ENCODE assay signal across 17 cellular contexts in the genomic region with DNA sequence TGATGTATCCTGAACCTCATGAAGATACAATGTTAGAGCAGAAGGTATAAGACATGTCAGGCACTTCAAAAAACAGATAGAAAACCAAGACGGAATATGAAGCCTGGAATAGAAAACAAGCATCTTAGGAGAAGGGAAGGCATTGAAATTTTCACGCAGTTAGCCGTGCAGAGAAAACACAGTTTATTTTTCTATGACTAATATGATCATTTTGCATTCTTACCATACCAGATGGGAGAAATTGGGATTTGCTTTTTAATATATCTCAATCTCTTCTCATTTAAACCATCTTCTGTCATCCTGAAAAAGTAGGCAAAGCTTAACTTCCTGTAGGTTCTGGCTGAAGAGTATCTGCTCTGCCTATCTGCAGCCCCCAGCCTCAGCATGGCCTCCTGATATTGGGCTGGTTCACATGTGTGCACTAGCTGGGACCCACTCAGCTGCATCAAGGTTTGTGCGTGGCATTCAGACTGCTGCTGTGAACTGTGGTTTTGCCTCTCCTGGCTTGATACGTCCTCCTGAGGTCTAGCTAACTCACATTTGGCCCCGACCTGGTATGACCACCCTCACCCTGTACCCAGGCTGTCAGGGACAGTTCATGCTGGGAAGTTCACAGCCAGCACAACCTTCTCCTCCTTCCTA.
DNase-seq lines count a peak whose midpoint lies in the region; ATAC-seq and TF ChIP-seq lines count a peak whose summit lies in the region.
"Had no signal": no experiment of that assay in that cellular context is flagged by ENCODE, and none has a peak within 500 bp of the region (broad histone marks: within the 10 kb centered on the region; RNA-seq: fewer than 3 reads in every experiment).

No MANE protein-coding gene starts in this region.

- no peaks in the 10 kb centered on the region for H3K9me3 ChIP-seq in lower lobe of right lung
- no peaks in the 10 kb centered on the region for H3K9me3 ChIP-seq in tibial artery
- H3K9me3 ChIP-seq in Karpas-422 (ENCODE audit: low read length): no peaks in the 10 kb centered on the region

- H4K20me1 ChIP-seq in Karpas-422 (ENCODE audit: insufficient read depth, low read depth, low read length): no peaks in the 10 kb centered on the region

- ATAC-seq in lower lobe of right lung: peak in 1 of 2 donors; percentile 13
- no peak for ATAC-seq in activated CD4-positive, CD25-positive, alpha-beta regulatory T cell treated with anti-CD3 and anti-CD28 coated beads, Interleukin-2, amount 50 U/mL, for 24 hours

- H3K4me3 ChIP-seq in choroid plexus epithelial cell (ENCODE audit: low read depth, low read length) (peak overlapping the region; percentile 2), lower lobe of right lung (no peak overlapping the region), tibial artery (peak overlapping the region in 1 of 2 donors; percentile 21), Karpas-422 (ENCODE audit: low read length) (no peak overlapping the region)

- H3K4me2 ChIP-seq in Karpas-422 (ENCODE audit: low read depth, low read length, poor library complexity, severe bottlenecking): no peak overlapping the region

- H3K9me2 ChIP-seq in Karpas-422 (replicated peaks; ENCODE audit: insufficient read depth, low read length): no peaks in the 10 kb centered on the region

- no peaks in the 10 kb centered on the region for H3K36me3 ChIP-seq in lower lobe of right lung
- no peaks in the 10 kb centered on the region for H3K36me3 ChIP-seq in tibial artery
- H3K36me3 ChIP-seq in Karpas-422 (ENCODE audit: insufficient read depth, low read length): no peaks in the 10 kb centered on the region

- no peak for TF ChIP-seq CTCF in choroid plexus epithelial cell (conservative IDR thresholded peaks at IDR 0.05; ENCODE audit: low read depth, low read length)
- TF ChIP-seq CTCF in lower lobe of right lung (IDR thresholded peaks at IDR 0.05): no peak
- TF ChIP-seq CTCF in tibial artery (IDR thresholded peaks at IDR 0.05): no peak

- intact Hi-C loops in lower lobe of right lung (cut with DNase I): no loop called here
- intact Hi-C loops in tibial artery (cut with DNase I; ENCODE audit: low total_unique reads): no loop called here

- H3K4me1 ChIP-seq in lower lobe of right lung (peaks cover 16% of the 10 kb centered on the region), tibial artery (peaks cover 0 to 47% (median 15%) of the 10 kb centered on the region in 4 donors), Karpas-422 (ENCODE audit: low read length) (no peaks in the 10 kb centered on the region)

- H3K27ac ChIP-seq in lower lobe of right lung (peak overlapping the region; percentile 48), tibial artery (peak overlapping the region; percentile 70 to 72), Karpas-422 (ENCODE audit: low read length) (no peak overlapping the region)

- H2AFZ ChIP-seq in Karpas-422 (ENCODE audit: low read length): no peak overlapping the region

- H3K79me2 ChIP-seq in Karpas-422 (ENCODE audit: low read length): no peaks in the 10 kb centered on the region

- DNase-seq in LHCN-M2 (ENCODE audit: low read depth) (peak; percentile 56), choroid plexus epithelial cell (ENCODE audit: low read depth) (peak; percentile 64), lower lobe of right lung (no peak), tibial artery (no peak), NOMO-1 treated with dmso at 0.1 percent for 144 hours (lab: John Stamatoyannopoulos, UW; ENCODE audit: unreplicated experiment) (no peak), Karpas-422 (no peak)
- no peak for DNase-seq in activated naive CD4-positive, alpha-beta T cell (lab: John Stamatoyannopoulos, UW)
- DNase-seq: activated CD4-positive, alpha-beta T cell treated with anti-CD3 and anti-CD28 coated beads, Interleukin-2, amount 10 ng/mL, durations not matched to agents 24 days and 14 days; activated T-cell treated with anti-CD3 and anti-CD28 coated beads, Interleukin-2, amount 50 U/mL, for 1 hour; DMS53; H9; NCI-H1105; NCI-H446; retina; stimulated activated CD4-positive, alpha-beta T cell treated with anti-CD3 and anti-CD28 coated beads, Interleukin-4, amount 100 ng/mL, for 4 hours; T1000 had no signal

- H3K9ac ChIP-seq in Karpas-422 (ENCODE audit: low read length): no peak overlapping the region

- H3K27me3 ChIP-seq in lower lobe of right lung (ENCODE audit: low read depth) (no peaks in the 10 kb centered on the region), tibial artery (no peaks in the 10 kb centered on the region), Karpas-422 (ENCODE audit: low read length) (no peaks in the 10 kb centered on the region)

Comparison
In these comparisons a context has a peak if more than half of its experiments do, and no peak if none do; other contexts are left out.
1. DNase-seq: peak in LHCN-M2 (single experiment) and choroid plexus epithelial cell (single experiment); none in lower lobe of right lung (single experiment), tibial artery (0 of 2), activated naive CD4-positive, alpha-beta T cell (0 of 4), NOMO-1 treated with dmso at 0.1 percent for 144 hours (single experiment) and Karpas-422 (single experiment).